Comparison of ENCODE assay signal across 20 cellular contexts in genomic region chr18:48910972-48911545, GRCh38.
"Had no signal": no experiment of that assay in that cellular context is flagged by ENCODE, and none has a peak within 500 bp of the region (broad histone marks: within the 10 kb centered on the region; RNA-seq: fewer than 3 reads in every experiment).

No MANE protein-coding gene starts in this region.

- ATAC-seq: activated naive CD8-positive, alpha-beta T cell treated with anti-CD3 and anti-CD28 coated beads, Interleukin-2, amount 50 U/mL, for 24 hours; activated T-cell treated with anti-CD3 and anti-CD28 coated beads, Interleukin-2, amount 50 U/mL, for 72 hours; body of pancreas; gastrocnemius medialis; mucosa of descending colon; stimulated activated naive CD8-positive, alpha-beta T cell treated with anti-CD3 and anti-CD28 coated beads, Interleukin-15, Interleukin-2, amounts not matched to agents 100 U/mL and 50 U/mL, for 24 hours had no signal

- H3K4me1 ChIP-seq: gastrocnemius medialis had no signal

- DNase-seq: activated B cell treated with CpG ODN at 0.5 μM for 24 hours; activated CD4-positive, alpha-beta memory T cell treated with anti-CD3 and anti-CD28 coated beads for 36 hours; activated CD4-positive, alpha-beta T cell treated with anti-CD3 and anti-CD28 coated beads for 4 hours; activated gamma-delta T cell; activated naive CD4-positive, alpha-beta T cell treated with anti-CD3 and anti-CD28 coated beads, Interleukin-2, amount 50 U/mL, for 16 hours; activated naive CD8-positive, alpha-beta T cell treated with anti-CD3 and anti-CD28 coated beads, Interleukin-2, amount 50 U/mL, for 24 hours; activated T-cell treated with anti-CD3 and anti-CD28 coated beads, Interleukin-2, amount 50 U/mL, for 72 hours; anterior cingulate cortex; body of pancreas; central memory CD4-positive, alpha-beta T cell; esophagus squamous epithelium; gastrocnemius medialis; hypothalamus; mucosa of descending colon; stimulated activated CD4-positive, alpha-beta T cell treated with anti-CD3 and anti-CD28 coated beads, Interleukin-12 subunit alpha, Interleukin-12 subunit beta, amount 100 ng/mL, for 4 hours; stimulated activated CD4-positive, alpha-beta T cell treated with anti-CD3 and anti-CD28 coated beads, Interleukin-4, amount 100 ng/mL, for 4 hours; stimulated activated naive CD8-positive, alpha-beta T cell treated with anti-CD3 and anti-CD28 coated beads, Interleukin-15, Interleukin-2, amounts not matched to agents 100 U/mL and 50 U/mL, for 24 hours; T1000 had no signal

- H3K27ac ChIP-seq: body of pancreas, esophagus squamous epithelium, gastrocnemius medialis had no signal

- H3K4me3 ChIP-seq: body of pancreas, esophagus squamous epithelium, gastrocnemius medialis, mucosa of descending colon had no signal

- H3K27me3 ChIP-seq: body of pancreas, esophagus squamous epithelium, gastrocnemius medialis had no signal

- H3K9me3 Mint-ChIP-seq: activated B cell treated with CpG ODN at 0.5 μM for 24 hours; activated CD4-positive, alpha-beta memory T cell treated with anti-CD3 and anti-CD28 coated beads for 36 hours; activated naive CD8-positive, alpha-beta T cell treated with anti-CD3 and anti-CD28 coated beads, Interleukin-2, amount 50 U/mL, for 24 hours; activated T-cell treated with anti-CD3 and anti-CD28 coated beads, Interleukin-2, amount 50 U/mL, for 72 hours; memory B cell had no signal

- H3K36me3 Mint-ChIP-seq: activated CD4-positive, alpha-beta memory T cell treated with anti-CD3 and anti-CD28 coated beads for 36 hours; memory B cell had no signal

- H3K27me3 Mint-ChIP-seq: activated B cell treated with CpG ODN at 0.5 μM for 24 hours; activated CD4-positive, alpha-beta memory T cell treated with anti-CD3 and anti-CD28 coated beads for 36 hours; activated naive CD8-positive, alpha-beta T cell treated with anti-CD3 and anti-CD28 coated beads, Interleukin-2, amount 50 U/mL, for 24 hours; memory B cell; progenitor cell of endocrine pancreas had no signal

- H3K4me3 Mint-ChIP-seq: activated B cell treated with CpG ODN at 0.5 μM for 24 hours; activated CD4-positive, alpha-beta memory T cell treated with anti-CD3 and anti-CD28 coated beads for 36 hours; activated naive CD8-positive, alpha-beta T cell treated with anti-CD3 and anti-CD28 coated beads, Interleukin-2, amount 50 U/mL, for 24 hours; activated T-cell treated with anti-CD3 and anti-CD28 coated beads, Interleukin-2, amount 50 U/mL, for 72 hours; memory B cell had no signal

- H3K4me1 Mint-ChIP-seq: memory B cell had no signal

- H3K36me3 ChIP-seq: esophagus squamous epithelium, gastrocnemius medialis had no signal

- H3K27ac Mint-ChIP-seq: activated B cell treated with CpG ODN at 0.5 μM for 24 hours; activated CD4-positive, alpha-beta memory T cell treated with anti-CD3 and anti-CD28 coated beads for 36 hours; activated naive CD8-positive, alpha-beta T cell treated with anti-CD3 and anti-CD28 coated beads, Interleukin-2, amount 50 U/mL, for 24 hours; activated T-cell treated with anti-CD3 and anti-CD28 coated beads, Interleukin-2, amount 50 U/mL, for 72 hours; memory B cell; progenitor cell of endocrine pancreas had no signal
